28 cellular contexts compared by ENCODE assay signal in genomic region chr15:68261241-68261640, GRCh38.
"Had no signal": no experiment of that assay in that cellular context is flagged by ENCODE, and none has a peak within 500 bp of the region (broad histone marks: within the 10 kb centered on the region; RNA-seq: fewer than 3 reads in every experiment).

No MANE protein-coding gene starts in this region.

- H3K4me3 Mint-ChIP-seq: naive thymus-derived CD4-positive, alpha-beta T cell; natural killer cell; nephron; stimulated activated naive B cell treated with anti-CD40 and anti-IgM and Interleukin-4, amounts not matched to agents 10 μg/mL and 1 μg/mL and 100 μg/mL, for 72 hours; stimulated activated naive CD8-positive, alpha-beta T cell treated with anti-CD3 and anti-CD28 coated beads, Interleukin-15, Interleukin-2, amounts not matched to agents 100 ng/mL and 50 ng/mL, for 24 hours had no signal

- H3K36me3 Mint-ChIP-seq: naive thymus-derived CD4-positive, alpha-beta T cell; natural killer cell; stimulated activated naive B cell treated with anti-CD40 and anti-IgM and Interleukin-4, amounts not matched to agents 10 μg/mL and 1 μg/mL and 100 μg/mL, for 72 hours had no signal

- H3K79me2 ChIP-seq: parathyroid adenoma had no signal

- H3K4me1 ChIP-seq: parathyroid adenoma had no signal

- H3K9me3 ChIP-seq: neutrophil, ovary, psoas muscle, right lobe of liver, sigmoid colon, stomach, thoracic aorta, thyroid gland, tibial nerve, upper lobe of left lung, vagina had no signal

- H2AFZ ChIP-seq: parathyroid adenoma had no signal

- H3K27ac ChIP-seq: neutrophil, ovary, parathyroid adenoma, right lobe of liver, sigmoid colon, stomach, thoracic aorta, thyroid gland, tibial nerve, upper lobe of left lung, vagina had no signal

- H3K4me3 ChIP-seq: ovary, psoas muscle, right lobe of liver, sigmoid colon, stomach, thoracic aorta, thyroid gland, tibial nerve, upper lobe of left lung, vagina had no signal

- H3K27me3 Mint-ChIP-seq: progenitor cell of endocrine pancreas had no signal

- H3K36me3 ChIP-seq: neutrophil, ovary, right lobe of liver, sigmoid colon, stomach, thoracic aorta, thyroid gland, tibial nerve, upper lobe of left lung, vagina had no signal

- DNase-seq: naive thymus-derived CD4-positive, alpha-beta T cell; natural killer cell; nucleus accumbens; ovary; posterior cingulate gyrus; psoas muscle; right cardiac atrium; right lobe of liver; sigmoid colon; small intestine; stimulated activated CD4-positive, alpha-beta T cell treated with anti-CD3 and anti-CD28 coated beads, Interleukin-15, amount 100 ng/mL, for 24 hours; stimulated activated CD4-positive, alpha-beta T cell treated with anti-CD3 and anti-CD28 coated beads, Interleukin-4, amount 100 ng/mL, for 1 hour; stimulated activated CD4-positive, alpha-beta T cell treated with anti-CD3 and anti-CD28 coated beads, Interleukin-4, amount 100 ng/mL, for 4 hours; stimulated activated CD8-positive, alpha-beta memory T cell treated with anti-CD3 and anti-CD28 coated beads, Interleukin-4, amount 100 ng/mL, for 48 hours; stimulated activated naive B cell treated with anti-CD40 and anti-IgM and Interleukin-4, amounts not matched to agents 10 μg/mL and 1 μg/mL and 100 μg/mL, for 72 hours; stimulated activated naive CD4-positive, alpha-beta T cell treated with Interleukin-2 at 50 U/mL for 16 hours; stomach; thyroid gland; trophoblast cell; upper lobe of left lung had no signal

- H3K9me3 Mint-ChIP-seq: naive thymus-derived CD4-positive, alpha-beta T cell; natural killer cell; nephron; stimulated activated naive B cell treated with anti-CD40 and anti-IgM and Interleukin-4, amounts not matched to agents 10 μg/mL and 1 μg/mL and 100 μg/mL, for 72 hours; stimulated activated naive CD8-positive, alpha-beta T cell treated with anti-CD3 and anti-CD28 coated beads, Interleukin-15, Interleukin-2, amounts not matched to agents 100 ng/mL and 50 ng/mL, for 24 hours had no signal

- ATAC-seq: naive thymus-derived CD4-positive, alpha-beta T cell; natural killer cell; psoas muscle; right cardiac atrium; right lobe of liver; stimulated activated naive B cell treated with anti-CD40 and anti-IgM and Interleukin-4, amounts not matched to agents 10 μg/mL and 1 μg/mL and 100 μg/mL, for 72 hours had no signal

- H3K9ac ChIP-seq: parathyroid adenoma had no signal

- H3K27ac Mint-ChIP-seq: natural killer cell; nephron; progenitor cell of endocrine pancreas; stimulated activated naive B cell treated with anti-CD40 and anti-IgM and Interleukin-4, amounts not matched to agents 10 μg/mL and 1 μg/mL and 100 μg/mL, for 72 hours; stimulated activated naive CD8-positive, alpha-beta T cell treated with anti-CD3 and anti-CD28 coated beads, Interleukin-15, Interleukin-2, amounts not matched to agents 100 ng/mL and 50 ng/mL, for 24 hours had no signal

- H3K27me3 ChIP-seq: right lobe of liver, sigmoid colon, thyroid gland, upper lobe of left lung, vagina had no signal

- H3K4me1 Mint-ChIP-seq: nephron had no signal

- FAIRE-seq: small intestine had no signal
